Comparison of ENCODE assay signal across 1 cellular context in genomic region chr4:52721968-52722814, GRCh38.
TF ChIP-seq lines count a peak whose summit lies in the region.

No MANE protein-coding gene starts in this region.

TF ChIP-seq in SK-N-SH, 30 proteins besides CTCF, POLR2A, EP300 and RAD21 (continued from another document):
- TF ChIP-seq PBX3 (IDR thresholded peaks at IDR 0.05) (peak; percentile 99), SIN3A (IDR thresholded peaks at IDR 0.05; ENCODE audit: borderline replicate concordance, low read depth, low read length) (0 out of 2 replicates have a peak, but pooled peaks have one; percentile 5), GABPA (IDR thresholded peaks at IDR 0.05; ENCODE audit: low read depth) (no peak), MXI1 (IDR thresholded peaks at IDR 0.05; ENCODE audit: low read depth, low read length) (peak; percentile 17), POLR2AphosphoS5 (IDR thresholded peaks at IDR 0.05; ENCODE audit: low read depth, low read length) (peak; percentile 96), TCF12 (IDR thresholded peaks at IDR 0.05) (no peak)
